In genomic region chr3:9514306-9514705, GRCh38 we compare ENCODE assay signal across 8 cellular contexts. TPM values are rescaled to one million over a fixed set of nuclear protein-coding genes. Genes with fewer than 3 reads are reported as not detected.
"Had no signal": no experiment of that assay in that cellular context is flagged by ENCODE, and none has a peak within 500 bp of the region (broad histone marks: within the 10 kb centered on the region; RNA-seq: fewer than 3 reads in every experiment).

No MANE protein-coding gene starts in this region.

- DNase-seq: GDM1, GF-D8 had no signal

- FAIRE-seq: G401.6, GM12891, GM12892, GM18507, GM19239 had no signal

RNA-seq across cellular contexts. Expression of gene LHFPL4, which starts 39.3 kb away (rescaled TPM):
- total RNA-seq: G401 had no signal
